Comparison of ENCODE assay signal across 8 cellular contexts in the genomic region with DNA sequence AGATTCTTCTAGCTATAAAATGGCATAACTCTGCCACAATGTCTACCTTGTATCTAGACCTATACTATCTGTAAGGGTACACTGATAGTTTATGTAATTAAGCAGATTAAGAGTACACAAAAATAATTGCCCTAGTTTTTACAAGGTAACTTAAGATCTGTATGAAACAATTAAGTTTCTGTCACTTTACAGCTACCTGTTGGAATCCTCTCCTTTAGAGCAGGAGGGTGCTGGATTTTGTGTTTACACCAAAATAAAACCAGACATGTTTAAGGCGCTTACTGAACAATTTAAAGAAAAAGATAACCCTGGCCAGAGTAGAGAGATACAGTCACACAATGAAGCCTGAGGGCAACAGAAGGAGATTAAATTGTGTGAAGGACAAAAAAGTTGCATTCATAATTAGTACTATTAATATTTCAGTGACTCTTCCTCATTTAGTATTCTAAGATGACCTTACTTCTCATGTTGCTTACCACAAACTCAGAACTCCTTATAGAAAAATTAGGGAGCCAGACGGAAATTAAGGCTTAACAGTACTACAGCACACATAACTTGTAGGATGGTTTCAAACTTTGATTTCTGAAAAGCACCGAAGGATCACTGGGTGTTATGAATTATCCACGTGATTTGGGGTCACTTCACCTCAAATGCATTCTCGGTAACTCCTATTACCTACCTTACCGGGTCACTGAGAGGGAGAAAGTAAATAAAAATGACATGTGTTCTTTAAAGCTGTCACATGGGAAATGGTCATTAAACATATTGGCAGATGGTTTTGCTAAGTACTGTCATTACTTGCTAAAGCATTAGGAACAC. TPM values are rescaled to one million over a fixed set of nuclear protein-coding genes. Genes with fewer than 3 reads are reported as not detected.
DNase-seq lines count a peak whose midpoint lies in the region; ATAC-seq and TF ChIP-seq lines count a peak whose summit lies in the region.

No MANE protein-coding gene starts in this region.

- TF ChIP-seq CTCF in heart left ventricle (IDR thresholded peaks at IDR 0.05) = no peak
- no peak for TF ChIP-seq CTCF in VCaP (conservative IDR thresholded peaks at IDR 0.05)

- intact Hi-C loops in heart left ventricle (cut with DNase I) (loop anchor here in 3 of 10 donors (5.0 to 10.0 kb wide), 2 partner anchors 38 to 130 kb away; a partner anchor contains a TSS), left cardiac atrium (cut with DNase I) (loop anchor here in 1 of 2 donors (2.0 kb wide), 1 partner anchor 24 kb away; no protein-coding TSS in a partner anchor)

- H3K27ac ChIP-seq in heart left ventricle = peak overlapping the region; percentile 92 to 100 (median 96)
- H3K27ac ChIP-seq in VCaP = peak overlapping the region; percentile 99
- H3K27ac ChIP-seq in iPS DF 6.9 (ENCODE audit: low read length) = no peak overlapping the region

- H3K36me3 ChIP-seq in heart left ventricle (peaks cover 0 to 40% (median 25%) of the 10 kb centered on the region in 9 donors), iPS DF 6.9 (ENCODE audit: control insufficient read depth, insufficient read depth, low read length) (no peaks in the 10 kb centered on the region; the same call in 1 of the 2 replicates)

- no peaks in the 10 kb centered on the region for H3K27me3 Mint-ChIP-seq in stimulated activated naive CD8-positive, alpha-beta T cell treated with anti-CD3 and anti-CD28 coated beads, Interleukin-15, amount 100 ng/mL, for 72 hours

- H3K27me3 ChIP-seq in heart left ventricle (no peaks in the 10 kb centered on the region), iPS DF 6.9 (ENCODE audit: control insufficient read depth, insufficient read depth, low read length) (no peaks in the 10 kb centered on the region)

- no peaks in the 10 kb centered on the region for H3K9me3 ChIP-seq in heart left ventricle
- no peaks in the 10 kb centered on the region for H3K9me3 ChIP-seq in iPS DF 6.9 (ENCODE audit: control insufficient read depth, insufficient read depth, low read length)

- ATAC-seq in heart left ventricle (no peak), left cardiac atrium (no peak), HG03064 (IDR thresholded peaks at IDR 0.05; ENCODE audit: low read depth, unreplicated experiment) (peak; percentile 49), HG02840 (IDR thresholded peaks at IDR 0.05; ENCODE audit: low FRiP score, unreplicated experiment) (no peak)
- peak; percentile 42 for ATAC-seq in stimulated activated naive CD8-positive, alpha-beta T cell treated with anti-CD3 and anti-CD28 coated beads, Interleukin-15, amount 100 ng/mL, for 72 hours

- peaks cover 69% of the 10 kb centered on the region for H3K4me1 Mint-ChIP-seq in stimulated activated naive CD8-positive, alpha-beta T cell treated with anti-CD3 and anti-CD28 coated beads, Interleukin-15, amount 100 ng/mL, for 72 hours

- H3K4me3 ChIP-seq in heart left ventricle = peak overlapping the region; percentile 71 to 98 (median 86)
- peak overlapping the region; percentile 81 for H3K4me3 ChIP-seq in iPS DF 6.9 (ENCODE audit: low read length)

- TF ChIP-seq POLR2A in heart left ventricle (IDR thresholded peaks at IDR 0.05) = no peak

- H3K27ac Mint-ChIP-seq in stimulated activated naive CD8-positive, alpha-beta T cell treated with anti-CD3 and anti-CD28 coated beads, Interleukin-15, amount 100 ng/mL, for 72 hours = peak overlapping the region; percentile 98 to 99

- 7 to 10% (median 8%) methylated on average over 6 of the region's 6 CpGs for WGBS in heart left ventricle, 4 donors
- no CpG with 5 or more reads among the region's 6 CpGs for WGBS in iPS DF 6.9 (ENCODE audit: insufficient coverage, insufficient read length)

- H3K4me3 Mint-ChIP-seq in stimulated activated naive CD8-positive, alpha-beta T cell treated with anti-CD3 and anti-CD28 coated beads, Interleukin-15, amount 100 ng/mL, for 72 hours = peak overlapping the region; percentile 89 to 91

- no peaks in the 10 kb centered on the region for H3K9me3 Mint-ChIP-seq in stimulated activated naive CD8-positive, alpha-beta T cell treated with anti-CD3 and anti-CD28 coated beads, Interleukin-15, amount 100 ng/mL, for 72 hours

- no peak for DNase-seq in heart left ventricle
- DNase-seq in left cardiac atrium = no peak
- no peak for DNase-seq in iPS DF 6.9 (ENCODE audit: low read depth, low spot score)
- DNase-seq in stimulated activated naive CD8-positive, alpha-beta T cell treated with anti-CD3 and anti-CD28 coated beads, Interleukin-15, amount 100 ng/mL, for 72 hours = no peak
- DNase-seq in NCI-H1930 (lab: John Stamatoyannopoulos, UW) = no peak

- H3K4me1 ChIP-seq in heart left ventricle = peaks cover 0 to 41% (median 19%) of the 10 kb centered on the region in 12 donors
- H3K4me1 ChIP-seq in iPS DF 6.9 (ENCODE audit: control insufficient read depth, insufficient read depth, low read length) = peaks cover 2% of the 10 kb centered on the region; the same call in 1 of the 2 replicates

RNA-seq across cellular contexts. Expression of a gene that starts 1.0 kb away (rescaled TPM):
- total RNA-seq in heart left ventricle (10 to 100 TPM; 51.2 to 64.4 (median 55.0) TPM), left cardiac atrium (10 to 100 TPM; 56.8 to 71.8 TPM)
- polyA plus RNA-seq in heart left ventricle = 10 to 100 TPM; 64.8 to 90.0 TPM

Comparison
In these comparisons a context has a peak if more than half of its experiments do, and no peak if none do; other contexts are left out.
1. ATAC-seq: peak in HG03064 (single experiment) and stimulated activated naive CD8-positive, alpha-beta T cell treated with anti-CD3 and anti-CD28 coated beads, Interleukin-15, amount 100 ng/mL, for 72 hours (single experiment); none in heart left ventricle (0 of 4), left cardiac atrium (0 of 2) and HG02840 (single experiment).